Comparison of ENCODE assay signal across 11 cellular contexts in the genomic region with DNA sequence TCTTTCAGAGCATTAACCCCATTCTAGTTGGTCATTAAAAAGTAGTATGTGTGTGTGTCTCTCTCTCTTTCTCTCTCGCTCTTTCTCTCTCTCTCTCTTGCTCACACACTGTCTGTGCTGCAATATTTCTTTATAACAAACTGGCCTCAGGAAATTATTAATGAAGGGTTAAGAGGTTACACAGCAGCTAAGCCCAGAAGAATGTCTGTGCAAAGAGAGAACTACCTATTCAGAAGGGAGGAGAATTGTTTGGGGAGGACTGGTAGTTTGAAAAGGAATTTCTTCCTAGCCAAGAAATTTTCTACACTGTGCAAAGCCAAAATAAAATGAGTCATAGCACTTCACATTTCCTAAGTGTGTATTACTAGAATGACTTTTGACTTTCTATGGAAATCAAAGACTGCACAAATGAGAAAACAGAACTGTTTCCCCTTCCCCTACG. TPM values are rescaled to one million over a fixed set of nuclear protein-coding genes. Genes with fewer than 3 reads are reported as not detected.
DNase-seq lines count a peak whose midpoint lies in the region; ATAC-seq and TF ChIP-seq lines count a peak whose summit lies in the region.
"Had no signal": no experiment of that assay in that cellular context is flagged by ENCODE, and none has a peak within 500 bp of the region (broad histone marks: within the 10 kb centered on the region; RNA-seq: fewer than 3 reads in every experiment).

No MANE protein-coding gene starts in this region.

- 0 out of 2 replicates have a peak overlapping the region, but pooled peaks have one; percentile 29 for H3K9ac ChIP-seq in GM23248

- DNase-seq in GM23248 (peak; percentile 81), ascending aorta (ENCODE audit: low spot score in 2 of 2) (no peak), left ventricle myocardium inferior (no peak), sigmoid colon (no peak), activated gamma-delta T cell (lab: John Stamatoyannopoulos, UW) (no peak), GM19238 (ENCODE audit: insufficient read length, low spot score) (no peak)
- DNase-seq: activated T-cell treated with anti-CD3 and anti-CD28 coated beads, Interleukin-2, amount 50 U/mL, for 24 hours; DMS79; NCI-H1105 had no signal

- TF ChIP-seq CTCF in ascending aorta (IDR thresholded peaks at IDR 0.05) (no peak), left ventricle myocardium inferior (IDR thresholded peaks at IDR 0.05; ENCODE audit: borderline replicate concordance) (no peak), sigmoid colon (IDR thresholded peaks at IDR 0.05) (no peak)

- H3K4me1 ChIP-seq in GM23248 (ENCODE audit: insufficient read depth): peaks cover 79% of the 10 kb centered on the region
- peaks cover 0 to 49% of the 10 kb centered on the region in 2 donors for H3K4me1 ChIP-seq in ascending aorta
- peaks cover 79% of the 10 kb centered on the region for H3K4me1 ChIP-seq in left ventricle myocardium inferior
- H3K4me1 ChIP-seq in sigmoid colon: peaks cover 0 to 94% (median 78%) of the 10 kb centered on the region in 4 donors

- no peak for ATAC-seq in HG03196 (IDR thresholded peaks at IDR 0.05; ENCODE audit: unreplicated experiment)
- ATAC-seq in GM21619 (IDR thresholded peaks at IDR 0.05; ENCODE audit: unreplicated experiment): no peak

- no peak for TF ChIP-seq EP300 in sigmoid colon (IDR thresholded peaks at IDR 0.05)

- H3K36me3 ChIP-seq in GM23248 (ENCODE audit: low read depth): no peaks in the 10 kb centered on the region
- no peaks in the 10 kb centered on the region for H3K36me3 ChIP-seq in ascending aorta
- no peaks in the 10 kb centered on the region for H3K36me3 ChIP-seq in left ventricle myocardium inferior
- H3K36me3 ChIP-seq in sigmoid colon: no peaks in the 10 kb centered on the region

- peaks cover 57% of the 10 kb centered on the region for H3F3A ChIP-seq in GM23248 (ENCODE audit: insufficient read depth)

- peak overlapping the region; percentile 51 for H3K4me3 ChIP-seq in GM23248
- H3K4me3 ChIP-seq in ascending aorta: peak overlapping the region in 1 of 2 donors; percentile 47
- no peak overlapping the region for H3K4me3 ChIP-seq in left ventricle myocardium inferior
- no peak overlapping the region for H3K4me3 ChIP-seq in sigmoid colon

- peaks cover 7% of the 10 kb centered on the region; the same call in 1 of the 2 replicates for H3K9me2 ChIP-seq in GM23248 (ENCODE audit: insufficient read depth)

- no peaks in the 10 kb centered on the region for H3K9me3 ChIP-seq in GM23248 (ENCODE audit: low read depth)
- H3K9me3 ChIP-seq in ascending aorta: no peaks in the 10 kb centered on the region
- H3K9me3 ChIP-seq in left ventricle myocardium inferior (replicated peaks): no peaks in the 10 kb centered on the region
- H3K9me3 ChIP-seq in sigmoid colon: no peaks in the 10 kb centered on the region

- in situ Hi-C loops in GM23248 (cut with MboI): no loop called here

- H2AFZ ChIP-seq in GM23248: no peak overlapping the region

- intact Hi-C loops in ascending aorta (cut with DNase I): loop anchor here (5.0 kb wide), 3 partner anchors 57 to 177 kb away; no protein-coding TSS in a partner anchor
- intact Hi-C loops in left ventricle myocardium inferior (cut with micrococcal nuclease): no loop called here
- intact Hi-C loops in sigmoid colon (cut with DNase I): loop anchor here (5.0 kb wide), 1 partner anchor 117 kb away; no protein-coding TSS in a partner anchor

- TF ChIP-seq POLR2A in sigmoid colon (IDR thresholded peaks at IDR 0.05): no peak

- H3K4me2 ChIP-seq in GM23248 (ENCODE audit: unreplicated experiment): peak overlapping the region; percentile 71

- H3K27ac ChIP-seq in GM23248: peak overlapping the region; percentile 61
- peak overlapping the region; percentile 83 to 87 for H3K27ac ChIP-seq in ascending aorta
- H3K27ac ChIP-seq in left ventricle myocardium inferior (replicated peaks): peak overlapping the region; percentile 23
- peak overlapping the region; percentile 57 to 83 (median 74) for H3K27ac ChIP-seq in sigmoid colon

- peaks cover 76% of the 10 kb centered on the region for H3K79me2 ChIP-seq in GM23248 (ENCODE audit: insufficient read depth)

- WGBS in GM23248 (ENCODE audit: low coverage in 1 of 2, low lambda C conversion rate in 2 of 2, missing lambda C conversion rate in 2 of 2), 2 experiments: 4 to 15% methylated on average over 2 of the region's 2 CpGs
- 74 to 84% methylated on average over 2 of the region's 2 CpGs for WGBS in sigmoid colon, 2 donors

- H3K27me3 ChIP-seq in GM23248 (replicated peaks; ENCODE audit: insufficient read depth): no peaks in the 10 kb centered on the region
- H3K27me3 ChIP-seq in ascending aorta: no peaks in the 10 kb centered on the region
- no peaks in the 10 kb centered on the region for H3K27me3 ChIP-seq in left ventricle myocardium inferior (ENCODE audit: low read depth)
- no peaks in the 10 kb centered on the region for H3K27me3 ChIP-seq in sigmoid colon

- no peaks in the 10 kb centered on the region for H4K20me1 ChIP-seq in GM23248 (ENCODE audit: insufficient read depth)

RNA-seq across cellular contexts. Expression of a gene that starts 22.2 kb away (rescaled TPM):
- total RNA-seq in GM23248 (2014; rRNA removed; shearing (Covaris generic)): 64.4 and 84.0 TPM in 2 replicates
- polyA plus RNA-seq in GM23248 (2016; fragmentation: Nextera tagmentation; extraction: Ambion mirVana): 26.5 and 29.0 TPM in 2 replicates
- total RNA-seq in ascending aorta: 21.0 TPM
- total RNA-seq in left ventricle myocardium inferior: 12.9 TPM
- 10 to 100 TPM; 21.9 to 44.4 (median 32.0) TPM for total RNA-seq in sigmoid colon
- polyA plus RNA-seq in sigmoid colon: 1 to 10 TPM; 3.0 to 3.3 (median 3.2) TPM

Comparison
In these comparisons a context has a peak if more than half of its experiments do, and no peak if none do; other contexts are left out.
1. H3K27ac ChIP-seq: peak in every context shown above with its lines; median percentile 85 in ascending aorta; 74 in sigmoid colon; 61 in GM23248; 23 in left ventricle myocardium inferior.